Comparison of ENCODE assay signal across 1 cellular context in the genomic region with DNA sequence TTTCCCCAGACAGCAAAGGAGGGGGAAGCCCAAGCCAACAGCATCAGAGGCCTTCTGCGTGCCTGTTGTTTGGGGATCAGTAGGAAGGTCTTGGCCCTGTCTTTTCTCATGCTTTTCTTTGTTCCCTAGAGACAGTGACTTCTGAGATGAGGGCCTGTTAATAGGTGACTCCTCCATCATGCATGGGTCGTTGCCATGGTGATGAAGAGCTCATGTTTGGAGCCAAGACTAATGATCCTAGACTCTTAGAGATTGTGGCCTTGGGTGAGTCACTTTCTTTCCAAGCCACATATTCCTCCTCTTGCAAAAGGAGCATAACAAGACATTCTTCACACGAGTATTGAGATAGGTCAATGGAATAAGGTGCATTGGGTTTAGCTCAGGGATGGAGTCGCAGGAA.
A peak's percentile ranks its signal among the peaks of the same experiment; 100 is the strongest.
TF ChIP-seq lines count a peak whose summit lies in the region.

No MANE protein-coding gene starts in this region.

TF ChIP-seq in GM12878, 131 proteins besides CTCF, POLR2A, EP300 and RAD21:
- TF ChIP-seq RBBP5 (conservative IDR thresholded peaks at IDR 0.05): no peak
- no peak for TF ChIP-seq NRF1 (conservative IDR thresholded peaks at IDR 0.05; ENCODE audit: low read depth, low read length)
- TF ChIP-seq HDAC2 (IDR thresholded peaks at IDR 0.05): no peak
- no peak for TF ChIP-seq POLR2AphosphoS5 (IDR thresholded peaks at IDR 0.05; ENCODE audit: low read length)
- no peak for TF ChIP-seq KDM1A (IDR thresholded peaks at IDR 0.05; ENCODE audit: borderline replicate concordance)
- peak; percentile 55 for TF ChIP-seq BMI1 (IDR thresholded peaks at IDR 0.05; ENCODE audit: borderline replicate concordance)
- TF ChIP-seq TAF1 (IDR thresholded peaks at IDR 0.05; ENCODE audit: borderline replicate concordance, low read depth, low read length): no peak
